20 cellular contexts compared by ENCODE assay signal in genomic region chr12:34163443-34163842, GRCh38.
"Had no signal": no experiment of that assay in that cellular context is flagged by ENCODE, and none has a peak within 500 bp of the region (broad histone marks: within the 10 kb centered on the region; RNA-seq: fewer than 3 reads in every experiment).

No MANE protein-coding gene starts in this region.

- DNase-seq: activated B cell treated with CpG ODN at 0.5 μM for 24 hours; activated CD4-positive, alpha-beta memory T cell treated with anti-CD3 and anti-CD28 coated beads, Interleukin-2, amount 10 ng/mL, durations not matched to agents 7 days and 5 days; activated CD4-positive, alpha-beta T cell treated with anti-CD3 and anti-CD28 coated beads for 4 hours; activated CD8-positive, alpha-beta memory T cell treated with anti-CD3 and anti-CD28 coated beads, Interleukin-2, amount 10 ng/mL, durations not matched to agents 7 days and 5 days; activated naive CD4-positive, alpha-beta T cell; activated naive CD8-positive, alpha-beta T cell treated with anti-CD3 and anti-CD28 coated beads for 36 hours; activated T-cell treated with anti-CD3 and anti-CD28 coated beads, Interleukin-2, amount 50 U/mL, for 1 hour; amniotic stem cell; caudate nucleus; effector memory CD8-positive, alpha-beta T cell; foreskin fibroblast; left colon; lower lobe of right lung; natural killer cell; ovary; psoas muscle; right cardiac atrium; stimulated activated CD4-positive, alpha-beta T cell treated with anti-CD3 and anti-CD28 coated beads, Interleukin-4, amount 100 ng/mL, for 1 hour had no signal

- H3K27me3 ChIP-seq: hepatocyte, ovary had no signal

- H3K4me1 ChIP-seq: lower lobe of right lung, psoas muscle had no signal

- H3K36me3 ChIP-seq: lower lobe of right lung, ovary had no signal

- H3K4me3 ChIP-seq: hepatocyte, lower lobe of right lung, ovary, psoas muscle, skin epidermis had no signal

- H3K27ac ChIP-seq: hepatocyte, lower lobe of right lung, ovary, psoas muscle, skin epidermis had no signal

- H3K9me3 ChIP-seq: lower lobe of right lung, ovary, psoas muscle had no signal
